ENCODE assay signal across 8 cellular contexts in genomic region chr12:8890313-8891084, GRCh38. TPM values are rescaled to one million over a fixed set of nuclear protein-coding genes. Genes with fewer than 3 reads are reported as not detected.
DNase-seq lines count a peak whose midpoint lies in the region; ATAC-seq, FAIRE-seq and TF ChIP-seq lines count a peak whose summit lies in the region.

No MANE protein-coding gene starts in this region.

- no peaks in the 10 kb centered on the region for H3K79me2 ChIP-seq in astrocyte (ENCODE audit: insufficient read depth, low read length)

- H3K9me3 ChIP-seq in astrocyte (ENCODE audit: insufficient read depth, low read depth, low read length) = no peaks in the 10 kb centered on the region
- no peaks in the 10 kb centered on the region for H3K9me3 ChIP-seq in iPS-15b (ENCODE audit: control insufficient read depth, insufficient read depth, low read length)
- H3K9me3 ChIP-seq in skeletal muscle tissue (ENCODE audit: control insufficient read depth in 3 of 3, low read length in 3 of 3) = no peaks in the 10 kb centered on the region

- H3K4me1 Mint-ChIP-seq in T-helper 1 cell treated with Interleukin-12 subunit alpha and Interleukin-12 subunit beta and Interleukin-4 antibody, amounts not matched to agents 30 μg/mL and 1 μg/mL, for 36 hours (ENCODE audit: low read depth) = peaks cover 5% of the 10 kb centered on the region
- peaks cover 8% of the 10 kb centered on the region for H3K4me1 Mint-ChIP-seq in astrocyte (ENCODE audit: low read depth, unreplicated experiment)

- H3K27ac Mint-ChIP-seq in T-helper 1 cell treated with Interleukin-12 subunit alpha and Interleukin-12 subunit beta and Interleukin-4 antibody, amounts not matched to agents 30 μg/mL and 1 μg/mL, for 36 hours = no peak overlapping the region
- peak overlapping the region; percentile 38 for H3K27ac Mint-ChIP-seq in astrocyte (ENCODE audit: unreplicated experiment)

- DNase-seq in GM03348 (ENCODE audit: low spot score) (peak; percentile 75), HuH-7 (ENCODE audit: low spot score) (peak; percentile 55), astrocyte (ENCODE audit: low read depth) (peak; percentile 25)

- ATAC-seq in GM18870 (IDR thresholded peaks at IDR 0.05; ENCODE audit: unreplicated experiment) (no peak), GM18502 (IDR thresholded peaks at IDR 0.05; ENCODE audit: poor library complexity, unreplicated experiment) (no peak)

- no peaks in the 10 kb centered on the region for H3K27me3 ChIP-seq in astrocyte (ENCODE audit: insufficient read depth, low read length)
- no peaks in the 10 kb centered on the region for H3K27me3 ChIP-seq in iPS-15b (ENCODE audit: control insufficient read depth, insufficient read depth, low read length)
- H3K27me3 ChIP-seq in skeletal muscle tissue (ENCODE audit: control insufficient read depth in 3 of 3, insufficient read depth in 3 of 3, low read length in 3 of 3) = no peaks in the 10 kb centered on the region

- H3K27ac ChIP-seq in astrocyte (ENCODE audit: low read depth, low read length) (no peak overlapping the region), skeletal muscle tissue (ENCODE audit: low read depth, low read length) (no peak overlapping the region)

- H3K4me1 ChIP-seq in astrocyte (ENCODE audit: insufficient read depth, low read length) (no peaks in the 10 kb centered on the region), iPS-15b (ENCODE audit: control insufficient read depth, insufficient read depth, low read length) (peaks cover 3% of the 10 kb centered on the region), skeletal muscle tissue (ENCODE audit: control insufficient read depth in 3 of 3, insufficient read depth in 3 of 3, low read length in 3 of 3) (no peaks in the 10 kb centered on the region)

- H4K20me1 ChIP-seq in astrocyte (ENCODE audit: insufficient read depth, low read length) = no peaks in the 10 kb centered on the region

- FAIRE-seq in astrocyte (lab: Jason Lieb, UNC) = no peak

- H3K36me3 ChIP-seq in astrocyte (ENCODE audit: insufficient read depth, low read length) = no peaks in the 10 kb centered on the region
- no peaks in the 10 kb centered on the region for H3K36me3 ChIP-seq in iPS-15b (ENCODE audit: control insufficient read depth, insufficient read depth, low read length)
- H3K36me3 ChIP-seq in skeletal muscle tissue (ENCODE audit: control insufficient read depth in 3 of 3, insufficient read depth in 3 of 3, low read length in 3 of 3) = no peaks in the 10 kb centered on the region

- H2AFZ ChIP-seq in astrocyte (ENCODE audit: low read depth, low read length) = peak overlapping the region; percentile 96

- H3K27me3 Mint-ChIP-seq in T-helper 1 cell treated with Interleukin-12 subunit alpha and Interleukin-12 subunit beta and Interleukin-4 antibody, amounts not matched to agents 30 μg/mL and 1 μg/mL, for 36 hours (ENCODE audit: low read depth) = peaks cover 24% of the 10 kb centered on the region
- H3K27me3 Mint-ChIP-seq in astrocyte (ENCODE audit: low read depth, unreplicated experiment) = no peaks in the 10 kb centered on the region

- H3K9ac ChIP-seq in astrocyte (ENCODE audit: low read length) (peak overlapping the region; percentile 83), iPS-15b (ENCODE audit: low read depth, low read length) (no peak overlapping the region), skeletal muscle tissue (ENCODE audit: low read depth in 1 of 3, low read length in 3 of 3) (peak overlapping the region; percentile 67 to 80 (median 75))

- TF ChIP-seq CTCF in astrocyte (IDR thresholded peaks at IDR 0.05; ENCODE audit: insufficient read depth, low read depth, low read length) = peak; percentile 85

- peak overlapping the region; percentile 86 for H3K4me3 Mint-ChIP-seq in T-helper 1 cell treated with Interleukin-12 subunit alpha and Interleukin-12 subunit beta and Interleukin-4 antibody, amounts not matched to agents 30 μg/mL and 1 μg/mL, for 36 hours
- peak overlapping the region; percentile 78 for H3K4me3 Mint-ChIP-seq in astrocyte (ENCODE audit: unreplicated experiment)

- H3K4me3 ChIP-seq in astrocyte (ENCODE audit: insufficient read depth, low read depth, low read length) (peak overlapping the region; percentile 71), iPS-15b (ENCODE audit: low read depth, low read length) (peak overlapping the region; percentile 60), skeletal muscle tissue (ENCODE audit: low read length in 3 of 3) (peak overlapping the region; percentile 63 to 93 (median 64))

- no peaks in the 10 kb centered on the region for H3K9me3 Mint-ChIP-seq in T-helper 1 cell treated with Interleukin-12 subunit alpha and Interleukin-12 subunit beta and Interleukin-4 antibody, amounts not matched to agents 30 μg/mL and 1 μg/mL, for 36 hours
- H3K9me3 Mint-ChIP-seq in astrocyte (ENCODE audit: unreplicated experiment) = no peaks in the 10 kb centered on the region

- peak overlapping the region; percentile 98 for H3K4me2 ChIP-seq in astrocyte (ENCODE audit: low read length)

- no peaks in the 10 kb centered on the region for H3K36me3 Mint-ChIP-seq in T-helper 1 cell treated with Interleukin-12 subunit alpha and Interleukin-12 subunit beta and Interleukin-4 antibody, amounts not matched to agents 30 μg/mL and 1 μg/mL, for 36 hours (ENCODE audit: low read depth)
- no peaks in the 10 kb centered on the region for H3K36me3 Mint-ChIP-seq in astrocyte (ENCODE audit: low read depth, unreplicated experiment)

RNA-seq across cellular contexts. Expression of gene PHC1, which starts 23.8 kb away (rescaled TPM):
- total RNA-seq in astrocyte (34.7 and 35.4 TPM in 2 replicates), skeletal muscle tissue (15.1 TPM)

RNA-seq across cellular contexts. Expression of gene M6PR, which starts 58.9 kb away (rescaled TPM):
- total RNA-seq in astrocyte (159 and 166 TPM in 2 replicates), skeletal muscle tissue (138 TPM)

Comparison
In these comparisons a context has a peak if more than half of its experiments do, and no peak if none do; other contexts are left out.
1. DNase-seq: peak in every context shown above with its lines; median percentile 75 in GM03348; 55 in HuH-7; 25 in astrocyte.